ENCODE assay signal across 8 cellular contexts in genomic region chr11:74417860-74418508, GRCh38. TPM values are rescaled to one million over a fixed set of nuclear protein-coding genes. Genes with fewer than 3 reads are reported as not detected.
DNase-seq lines count a peak whose midpoint lies in the region; ATAC-seq and TF ChIP-seq lines count a peak whose summit lies in the region.

No MANE protein-coding gene starts in this region.

- no peak overlapping the region for H3K23ac ChIP-seq in trophoblast cell (ENCODE audit: low read length)

- H3K36me3 ChIP-seq in esophagus (ENCODE audit: control insufficient read depth in 2 of 2, insufficient read depth in 2 of 2, low read length in 1 of 2) (no peaks in the 10 kb centered on the region), trophoblast cell (ENCODE audit: control insufficient read depth in 1 of 2, insufficient read depth in 2 of 2, low read length in 2 of 2) (no peaks in the 10 kb centered on the region)

- no peak overlapping the region for H2BK12ac ChIP-seq in trophoblast cell (ENCODE audit: low read length)

- H2AK5ac ChIP-seq in trophoblast cell (ENCODE audit: low read length): no peak overlapping the region

- H3K9me3 ChIP-seq in esophagus (ENCODE audit: control insufficient read depth in 2 of 2, insufficient read depth in 1 of 2, low read depth in 1 of 2, low read length in 1 of 2) (no peaks in the 10 kb centered on the region), trophoblast cell (ENCODE audit: insufficient read depth, low read depth, low read length) (no peaks in the 10 kb centered on the region)

- intact Hi-C loops in Calu3 (cut with micrococcal nuclease; ENCODE audit: unreplicated experiment): no loop called here

- H4K8ac ChIP-seq in trophoblast cell (ENCODE audit: low read depth, low read length): no peak overlapping the region

- H4K12ac ChIP-seq in trophoblast cell (ENCODE audit: low read depth, low read length): no peak overlapping the region

- peaks cover 10% of the 10 kb centered on the region for H3K36me3 Mint-ChIP-seq in Calu3 (ENCODE audit: insufficient read depth, unreplicated experiment)

- CTCF ChIA-PET in Calu3 (lab: Charles Lee): interaction anchor here (0.6 to 1.0 kb wide), 2 partner anchors 19 to 23 kb away, joined by 3 to 6 read pairs; no protein-coding TSS in a partner anchor

- H3K4me3 ChIP-seq in esophagus (ENCODE audit: low read depth in 1 of 2, low read length in 2 of 2) (no peak overlapping the region), trophoblast cell (ENCODE audit: low read depth, low read length) (no peak overlapping the region)

- no peak overlapping the region for H3K4me3 Mint-ChIP-seq in Calu3 (ENCODE audit: low read depth, unreplicated experiment)

- no peak overlapping the region for H3K14ac ChIP-seq in trophoblast cell (ENCODE audit: low read length)

- no peak overlapping the region for H2BK120ac ChIP-seq in trophoblast cell (ENCODE audit: insufficient read depth, low read length, poor library complexity)

- H3K79me2 ChIP-seq in trophoblast cell (ENCODE audit: control insufficient read depth, insufficient read depth, low read length, poor library complexity): no peaks in the 10 kb centered on the region

- peak overlapping the region; percentile 85 for H3K27ac Mint-ChIP-seq in Calu3 (ENCODE audit: unreplicated experiment)

- peak overlapping the region; percentile 14 for H3K4me2 ChIP-seq in trophoblast cell (ENCODE audit: low read length)

- H3K18ac ChIP-seq in trophoblast cell (ENCODE audit: low read length): no peak overlapping the region

- no peaks in the 10 kb centered on the region for H3K79me1 ChIP-seq in trophoblast cell (ENCODE audit: low read length)

- H3K27me3 Mint-ChIP-seq in Calu3 (ENCODE audit: unreplicated experiment): no peaks in the 10 kb centered on the region

- H2AFZ ChIP-seq in trophoblast cell (ENCODE audit: insufficient read depth, low read length, poor library complexity): no peak overlapping the region

- DNase-seq in Calu3 (peak; percentile 3), NCI-H226 (peak; percentile 5), trophoblast cell (no peak), DMS 273 treated with DMSO at 0.1 percent for 48 hours (lab: John Stamatoyannopoulos, UW) (no peak), NCI-H1048 (lab: John Stamatoyannopoulos, UW) (no peak)

- H3K4ac ChIP-seq in trophoblast cell (ENCODE audit: low read depth, low read length): no peak overlapping the region

- ATAC-seq in GM19328 (IDR thresholded peaks at IDR 0.05; ENCODE audit: unreplicated experiment) (no peak), HG03280 (IDR thresholded peaks at IDR 0.05; ENCODE audit: unreplicated experiment) (no peak)

- H4K91ac ChIP-seq in trophoblast cell (ENCODE audit: low read depth, low read length): no peak overlapping the region

- BruUV-seq in Calu3 (replicated peaks; lab: Mats Ljungman, UMichigan): no TSS peak

- H3K9ac ChIP-seq in trophoblast cell (ENCODE audit: low read length): no peak overlapping the region

- peaks cover 42% of the 10 kb centered on the region for H3K4me1 Mint-ChIP-seq in Calu3 (ENCODE audit: low read depth, unreplicated experiment)

- peak overlapping the region; percentile 55 to 59 for H3K27ac ChIP-seq in esophagus (ENCODE audit: low read depth in 2 of 2, low read length in 1 of 2)
- peak overlapping the region; percentile 31 for H3K27ac ChIP-seq in trophoblast cell (ENCODE audit: low read depth, low read length)

- WGBS in esophagus, 2 donors: 71 to 87% methylated on average over 4 of the region's 4 CpGs
- WGBS in trophoblast cell (ENCODE audit: extremely low coverage, insufficient coverage, insufficient read length): 100% methylated on average over 1 of the region's 4 CpGs

- H3K27me3 ChIP-seq in esophagus (ENCODE audit: control insufficient read depth in 1 of 2, insufficient read depth in 2 of 2, low read length in 2 of 2) (no peaks in the 10 kb centered on the region), trophoblast cell (ENCODE audit: insufficient read depth, low read length) (no peaks in the 10 kb centered on the region)

- no peak for TF ChIP-seq CTCF in Calu3 (IDR thresholded peaks at IDR 0.05; ENCODE audit: unreplicated experiment)

- no peak overlapping the region for H2BK5ac ChIP-seq in trophoblast cell (ENCODE audit: low read depth, low read length, poor library complexity)

- H3K4me1 ChIP-seq in esophagus (ENCODE audit: control insufficient read depth in 2 of 2, insufficient read depth in 2 of 2, low read length in 1 of 2) (peaks cover 0 to 7% of the 10 kb centered on the region in 2 donors), trophoblast cell (ENCODE audit: control insufficient read depth in 1 of 2, insufficient read depth in 2 of 2, low read length in 2 of 2) (peaks cover 9% of the 10 kb centered on the region in 2 experiments)

- H3K9me3 Mint-ChIP-seq in Calu3 (ENCODE audit: low read depth, unreplicated experiment): no peaks in the 10 kb centered on the region

RNA-seq across cellular contexts. Expression of gene PGM2L1, which starts 19.8 kb away (rescaled TPM):
- 7.2 and 8.7 TPM in 2 replicates for total RNA-seq in Calu3 (2022)
- under 1 TPM; 0.24 to 0.51 TPM for polyA plus RNA-seq in esophagus
- polyA plus RNA-seq in trophoblast cell (2013): 7.0 and 7.1 TPM in 2 replicates

RNA-seq across cellular contexts. Expression of gene KCNE3, which starts 49.4 kb away (rescaled TPM):
- total RNA-seq in Calu3 (2022): 1.5 and 3.8 TPM in 2 replicates
- polyA plus RNA-seq in esophagus: 1 to 10 TPM; 1.7 to 4.6 TPM
- 2.4 and 2.7 TPM in 2 replicates for polyA plus RNA-seq in trophoblast cell (2013)

Comparison
In these comparisons a context has a peak if more than half of its experiments do, and no peak if none do; other contexts are left out.
1. DNase-seq: peak in Calu3 (single experiment) and NCI-H226 (single experiment); none in trophoblast cell (0 of 2), DMS 273 treated with DMSO at 0.1 percent for 48 hours (single experiment) and NCI-H1048 (single experiment).